8 cellular contexts compared by ENCODE assay signal in genomic region chr22:38218661-38219331, GRCh38. TPM values are rescaled to one million over a fixed set of nuclear protein-coding genes. Genes with fewer than 3 reads are reported as not detected.
DNase-seq lines count a peak whose midpoint lies in the region; ATAC-seq, FAIRE-seq and TF ChIP-seq lines count a peak whose summit lies in the region.

No MANE protein-coding gene starts in this region.

- H3K9me3 ChIP-seq in A549 = no peaks in the 10 kb centered on the region
- H3K9me3 ChIP-seq in HUES64 (ENCODE audit: insufficient read depth, low read depth, low read length) = no peaks in the 10 kb centered on the region
- no peaks in the 10 kb centered on the region for H3K9me3 ChIP-seq in iPS-18a (ENCODE audit: control insufficient read depth, low read depth, low read length)
- H3K9me3 ChIP-seq in small intestine (ENCODE audit: control insufficient read depth, low read depth) = no peaks in the 10 kb centered on the region

- CTCF ChIA-PET in A549 (lab: Yijun Ruan, JAX) = interaction anchor here (0.6 to 1.5 kb wide), 5 partner anchors 9 to 836 kb away, joined by 3 to 6 read pairs (median 3); no protein-coding TSS in a partner anchor

- FAIRE-seq in A549 (lab: Jason Lieb, UNC) = no peak
- no peak for FAIRE-seq in small intestine (lab: Jason Lieb, UNC)

- H3K27ac ChIP-seq in A549 (peak overlapping the region; percentile 80 to 95), HUES64 (ENCODE audit: low read depth, low read length) (peak overlapping the region; percentile 86), iPS-18a (ENCODE audit: low read length) (peak overlapping the region; percentile 79), small intestine (ENCODE audit: low read depth in 1 of 2, low read length in 1 of 2) (peak overlapping the region; percentile 36 to 74), caudate nucleus (ENCODE audit: low read depth, low read length) (no peak overlapping the region)

- TF ChIP-seq POLR2A in A549 (IDR thresholded peaks at IDR 0.05; ENCODE audit: low read length) = no peak

- peaks cover 4% of the 10 kb centered on the region for H3K27me3 ChIP-seq in HUES64 (ENCODE audit: insufficient read depth, low read length)
- H3K27me3 ChIP-seq in iPS-18a (ENCODE audit: control insufficient read depth, insufficient read depth, low read length) = peaks cover 8% of the 10 kb centered on the region
- H3K27me3 ChIP-seq in small intestine (ENCODE audit: control insufficient read depth in 2 of 2, insufficient read depth in 2 of 2, low read length in 2 of 2) = no peaks in the 10 kb centered on the region

- 24% methylated on average over 10 of the region's 19 CpGs for WGBS in A549 (ENCODE audit: missing lambda C conversion rate)
- 42% methylated on average over 17 of the region's 19 CpGs for WGBS in HUES64
- WGBS in small intestine, 3 donors = 32 to 49% (median 41%) methylated on average over 17 to 19 of the region's 19 CpGs

- TF ChIP-seq CTCF in A549 (IDR thresholded peaks at IDR 0.05) (no peak), astrocyte of the spinal cord (IDR thresholded peaks at IDR 0.05; ENCODE audit: low read depth, low read length) (no peak)

- no peak for TF ChIP-seq RAD21 in A549 (conservative IDR thresholded peaks at IDR 0.05 in 1 of 2, IDR thresholded peaks at IDR 0.05 in 1 of 2)

- no peaks in the 10 kb centered on the region; the same call in 1 of the 2 replicates for H3K36me3 ChIP-seq in HUES64 (ENCODE audit: insufficient read depth, low read length)
- no peaks in the 10 kb centered on the region for H3K36me3 ChIP-seq in iPS-18a (ENCODE audit: control insufficient read depth, low read depth, low read length)
- H3K36me3 ChIP-seq in small intestine (ENCODE audit: control insufficient read depth in 2 of 2, insufficient read depth in 2 of 2, low read length in 2 of 2) = no peaks in the 10 kb centered on the region

- TF ChIP-seq EP300 in A549 (IDR thresholded peaks at IDR 0.05) = peak in 1 of 2 experiments; percentile 54; a peak in 1 of 5 replicates

- H3K9ac ChIP-seq in HUES64 (ENCODE audit: low read depth, low read length) (peak overlapping the region; percentile 43), iPS-18a (ENCODE audit: low read length) (peak overlapping the region; percentile 53)

- peak overlapping the region; percentile 62 for H3K4me2 ChIP-seq in A549

- POLR2A ChIA-PET in A549 (lab: Yijun Ruan, JAX) = interaction anchor here (1.0 to 1.9 kb wide), 2 partner anchors 10 to 37 kb away, joined by 3 to 7 read pairs; partner anchors contain the start of gene PLA2G6

- peak; percentile 65 to 83 for ATAC-seq in A549
- no peak for ATAC-seq in HG03457 (IDR thresholded peaks at IDR 0.05; ENCODE audit: unreplicated experiment)
- no peak for ATAC-seq in GM21786 (IDR thresholded peaks at IDR 0.05; ENCODE audit: unreplicated experiment)

- no peak overlapping the region for H3K4me3 ChIP-seq in A549
- H3K4me3 ChIP-seq in HUES64 (ENCODE audit: low read length) = no peak overlapping the region
- H3K4me3 ChIP-seq in astrocyte of the spinal cord (ENCODE audit: low read depth, low read length) = no peak overlapping the region
- no peak overlapping the region for H3K4me3 ChIP-seq in iPS-18a (ENCODE audit: low read length)
- H3K4me3 ChIP-seq in small intestine (ENCODE audit: low read depth in 1 of 2, low read length in 2 of 2) = no peak overlapping the region

- H3K4me1 ChIP-seq in A549 (peaks cover 62% of the 10 kb centered on the region), HUES64 (ENCODE audit: insufficient read depth, low read length) (peaks cover 20% of the 10 kb centered on the region), iPS-18a (ENCODE audit: control insufficient read depth, low read depth, low read length) (peaks cover 24% of the 10 kb centered on the region), small intestine (ENCODE audit: control insufficient read depth in 2 of 2, insufficient read depth in 1 of 2, low read depth in 1 of 2, low read length in 1 of 2) (peaks cover 3 to 14% of the 10 kb centered on the region in 2 donors)

- DNase-seq in A549 (ENCODE audit: low read depth in 1 of 2, low spot score in 1 of 2) (peak; percentile 59 to 87), astrocyte of the spinal cord (ENCODE audit: low read depth, low spot score) (peak; percentile 94), small intestine (peak; percentile 84), caudate nucleus (lab: John Stamatoyannopoulos, UW) (no peak)

- in situ Hi-C loops in astrocyte of the spinal cord (cut with HindIII; ENCODE audit: low sequenced_read_pairs) = no loop called here

TF ChIP-seq in A549, 52 proteins besides CTCF, POLR2A, EP300 and RAD21 (continues in another document):
- TF ChIP-seq REST (IDR thresholded peaks at IDR 0.05) = no peak
- TF ChIP-seq NFE2L2 (conservative IDR thresholded peaks at IDR 0.05; ENCODE audit: low read length) = no peak
- no peak for TF ChIP-seq MAZ (IDR thresholded peaks at IDR 0.05; ENCODE audit: borderline replicate concordance, low read depth, low read length)
- no peak for TF ChIP-seq KDM1A (IDR thresholded peaks at IDR 0.05; ENCODE audit: low read depth)
- TF ChIP-seq HES2 (IDR thresholded peaks at IDR 0.05) = no peak
- TF ChIP-seq FOSB (CRISPR knock-in tag; IDR thresholded peaks at IDR 0.05) = peak; percentile 82; the same call in 1 of the 2 replicates
- no peak for TF ChIP-seq PBX3 (IDR thresholded peaks at IDR 0.05)
- peak in 1 of 2 experiments; percentile 26; a peak in 1 of 5 replicates for TF ChIP-seq JUN (IDR thresholded peaks at IDR 0.05)
- TF ChIP-seq, protein P1, sequence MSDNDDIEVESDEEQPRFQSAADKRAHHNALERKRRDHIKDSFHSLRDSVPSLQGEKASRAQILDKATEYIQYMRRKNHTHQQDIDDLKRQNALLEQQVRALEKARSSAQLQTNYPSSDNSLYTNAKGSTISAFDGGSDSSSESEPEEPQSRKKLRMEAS (IDR thresholded peaks at IDR 0.05) = peak; percentile 92

RNA-seq across cellular contexts. Expression of gene MAFF, which starts 17.0 kb away (rescaled TPM):
- 3.5 and 4.0 TPM in 2 replicates for polyA plus RNA-seq in A549 (2011; rRNA removed)
- polyA plus RNA-seq in A549 (2012; cell fraction: cytosol; rRNA removed) = 7.5 and 9.6 TPM in 2 replicates
- polyA plus RNA-seq in A549 (2012; cell fraction: nucleus; rRNA removed) = 16.8 and 17.1 TPM in 2 replicates
- polyA plus RNA-seq in A549 (2017; fragmentation: RNase III; extraction: RNeasy Plus Mini Kit Qiagen cat#74134 plus additional on column Dnase treatment) = 3.1 to 3.9 TPM (median 3.2 TPM) in 3 replicates
- polyA minus RNA-seq in A549 (2011; rRNA and poly(A)+ RNA removed) = 2.1 and 3.6 TPM in 2 replicates
- 3.0 TPM for polyA plus RNA-seq in HUES64 (2013, experiment 1 of 2)
- polyA plus RNA-seq in HUES64 (2013, experiment 2 of 2) = 3.2 TPM
- polyA plus RNA-seq in small intestine = 10 to 100 TPM in 2 of 3 donors, 1 to 10 TPM in 1; 9.6 to 26.5 (median 17.2) TPM

RNA-seq across cellular contexts. Expression of gene PLA2G6, which starts 37.2 kb away (rescaled TPM):
- polyA plus RNA-seq in A549 (2011; rRNA removed) (7.4 and 10.7 TPM in 2 replicates), A549 (2017; fragmentation: RNase III; extraction: RNeasy Plus Mini Kit Qiagen cat#74134 plus additional on column Dnase treatment) (5.5 to 7.8 TPM (median 7.6 TPM) in 3 replicates), small intestine (10 to 100 TPM; 13.8 to 27.1 (median 21.6) TPM)
- polyA plus RNA-seq in A549 (2012; cell fraction: cytosol; rRNA removed) = 6.2 and 9.3 TPM in 2 replicates
- polyA plus RNA-seq in A549 (2012; cell fraction: nucleus; rRNA removed) = 60.0 and 83.9 TPM in 2 replicates
- polyA minus RNA-seq in A549 (2011; rRNA and poly(A)+ RNA removed) = 16.1 and 26.2 TPM in 2 replicates
- 6.4 TPM for polyA plus RNA-seq in HUES64 (2013, experiment 1 of 2)
- polyA plus RNA-seq in HUES64 (2013, experiment 2 of 2) = 12.7 TPM

RNA-seq across cellular contexts. Expression of gene TMEM184B, which starts 54.0 kb away (rescaled TPM):
- polyA plus RNA-seq in A549 (2011; rRNA removed) (22.2 and 22.7 TPM in 2 replicates), A549 (2017; fragmentation: RNase III; extraction: RNeasy Plus Mini Kit Qiagen cat#74134 plus additional on column Dnase treatment) (33.2 to 36.8 TPM (median 36.6 TPM) in 3 replicates), small intestine (10 to 100 TPM in 1 of 3 donors, 1 to 10 TPM in 2; 7.3 to 31.9 (median 8.7) TPM)
- 29.0 and 43.9 TPM in 2 replicates for polyA plus RNA-seq in A549 (2012; cell fraction: cytosol; rRNA removed)
- polyA plus RNA-seq in A549 (2012; cell fraction: nucleus; rRNA removed) = 46.3 and 64.3 TPM in 2 replicates
- polyA minus RNA-seq in A549 (2011; rRNA and poly(A)+ RNA removed) = 20.2 and 32.7 TPM in 2 replicates
- 36.2 TPM for polyA plus RNA-seq in HUES64 (2013, experiment 1 of 2)
- polyA plus RNA-seq in HUES64 (2013, experiment 2 of 2) = 41.7 TPM

Comparison
In these comparisons a context has a peak if more than half of its experiments do, and no peak if none do; other contexts are left out.
1. ATAC-seq: peak in A549 (2 of 2); none in HG03457 (single experiment) and GM21786 (single experiment).
2. DNase-seq: peak in A549 (2 of 2), astrocyte of the spinal cord (single experiment) and small intestine (single experiment); none in caudate nucleus (0 of 61).